In the genomic region with DNA sequence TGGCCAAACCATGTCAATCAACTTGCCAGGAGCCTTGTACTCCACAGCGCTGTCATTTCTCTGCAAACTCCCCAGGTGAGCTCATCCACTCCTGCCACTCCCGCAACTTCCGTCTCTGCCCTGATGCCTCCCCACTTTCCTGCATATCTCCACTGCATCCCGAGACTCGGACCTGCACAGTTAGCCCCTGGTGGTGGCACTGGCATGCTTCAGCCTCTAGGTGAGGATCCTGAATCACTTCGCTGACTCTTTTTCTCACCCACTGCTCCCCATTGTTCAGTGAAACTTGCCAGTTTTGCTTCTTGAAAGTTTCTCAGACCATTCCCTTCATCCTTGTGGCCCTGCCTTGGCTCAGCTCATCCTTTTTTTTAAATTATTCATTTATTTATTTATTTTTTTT, we compare ENCODE assay signal across 13 cellular contexts. TPM values are rescaled to one million over a fixed set of nuclear protein-coding genes. Genes with fewer than 3 reads are reported as not detected.
DNase-seq lines count a peak whose midpoint lies in the region; ATAC-seq, FAIRE-seq and TF ChIP-seq lines count a peak whose summit lies in the region.
"Had no signal": no experiment of that assay in that cellular context is flagged by ENCODE, and none has a peak within 500 bp of the region (broad histone marks: within the 10 kb centered on the region; RNA-seq: fewer than 3 reads in every experiment).

No MANE protein-coding gene starts in this region.

- H3K4me1 Mint-ChIP-seq in nephron progenitor cell: peaks cover 17% of the 10 kb centered on the region
- peaks cover 35% of the 10 kb centered on the region for H3K4me1 Mint-ChIP-seq in activated naive CD8-positive, alpha-beta T cell treated with anti-CD3 and anti-CD28 coated beads, Interleukin-2, amount 50 U/mL, for 24 hours

- TF ChIP-seq CTCF in GM06990 (IDR thresholded peaks at IDR 0.05; ENCODE audit: insufficient read depth, low read length, poor library complexity, severe bottlenecking) (peak; percentile 32), bronchial epithelial cell (IDR thresholded peaks at IDR 0.05; ENCODE audit: insufficient read depth, low read length, severe bottlenecking) (peak; percentile 39), nephron progenitor cell (IDR thresholded peaks at IDR 0.05) (peak; percentile 13)

- no peak for DNase-seq in GM06990 (ENCODE audit: extremely low read depth, insufficient read length)
- DNase-seq in HT1080 (ENCODE audit: low read depth): peak; percentile 24
- DNase-seq in bronchial epithelial cell (ENCODE audit: low read depth): no peak
- peak; percentile 23 for DNase-seq in nephron progenitor cell
- DNase-seq in cortex of kidney (lab: John Stamatoyannopoulos, UW): no peak
- DNase-seq in AG08396 (ENCODE audit: low spot score): no peak
- no peak for DNase-seq in activated naive CD8-positive, alpha-beta T cell treated with anti-CD3 and anti-CD28 coated beads, Interleukin-2, amount 50 U/mL, for 24 hours
- DNase-seq: activated CD4-positive, alpha-beta memory T cell treated with anti-CD3 and anti-CD28 coated beads for 36 hours; naive B cell; NCI-H510A; stimulated activated CD4-positive, alpha-beta T cell treated with anti-CD3 and anti-CD28 coated beads, Interleukin-12 subunit alpha, Interleukin-12 subunit beta, amount 100 ng/mL, for 4 hours had no signal

- no peak for ATAC-seq in activated naive CD8-positive, alpha-beta T cell treated with anti-CD3 and anti-CD28 coated beads, Interleukin-2, amount 50 U/mL, for 24 hours

- H3K4me3 ChIP-seq in GM06990 (replicated peaks; ENCODE audit: low read depth, low read length) (no peak overlapping the region), bronchial epithelial cell (ENCODE audit: low read depth, low read length) (no peak overlapping the region)

- no peaks in the 10 kb centered on the region for H3K36me3 Mint-ChIP-seq in nephron progenitor cell (ENCODE audit: low read depth)
- H3K36me3 Mint-ChIP-seq in activated naive CD8-positive, alpha-beta T cell treated with anti-CD3 and anti-CD28 coated beads, Interleukin-2, amount 50 U/mL, for 24 hours (ENCODE audit: low read depth): peaks cover 8% of the 10 kb centered on the region
- H3K36me3 Mint-ChIP-seq: naive B cell had no signal

- H3K27ac Mint-ChIP-seq in nephron progenitor cell: no peak overlapping the region
- no peak overlapping the region for H3K27ac Mint-ChIP-seq in activated naive CD8-positive, alpha-beta T cell treated with anti-CD3 and anti-CD28 coated beads, Interleukin-2, amount 50 U/mL, for 24 hours
- H3K27ac Mint-ChIP-seq: activated CD4-positive, alpha-beta memory T cell treated with anti-CD3 and anti-CD28 coated beads for 36 hours; naive B cell had no signal

- H3K27me3 ChIP-seq in GM06990 (replicated peaks; ENCODE audit: control insufficient read depth, insufficient read depth, low read length) (peaks cover 2% of the 10 kb centered on the region; the same call in 1 of the 2 replicates), bronchial epithelial cell (ENCODE audit: control insufficient read depth, insufficient read depth, low read length) (no peaks in the 10 kb centered on the region)

- no peak overlapping the region for H3K4me3 Mint-ChIP-seq in nephron progenitor cell
- H3K4me3 Mint-ChIP-seq in activated naive CD8-positive, alpha-beta T cell treated with anti-CD3 and anti-CD28 coated beads, Interleukin-2, amount 50 U/mL, for 24 hours: no peak overlapping the region
- H3K4me3 Mint-ChIP-seq: activated CD4-positive, alpha-beta memory T cell treated with anti-CD3 and anti-CD28 coated beads for 36 hours had no signal

- no peak for FAIRE-seq in bronchial epithelial cell (lab: Jason Lieb, UNC)
- FAIRE-seq: endometrium, G401.6 had no signal

- H3K36me3 ChIP-seq in GM06990 (ENCODE audit: control insufficient read depth, insufficient read depth, low read length): no peaks in the 10 kb centered on the region
- no peaks in the 10 kb centered on the region for H3K36me3 ChIP-seq in bronchial epithelial cell (ENCODE audit: control insufficient read depth, insufficient read depth, low read length)

- peaks cover 28% of the 10 kb centered on the region for H3K27me3 Mint-ChIP-seq in nephron progenitor cell (ENCODE audit: low read depth, poor library complexity)
- H3K27me3 Mint-ChIP-seq in activated naive CD8-positive, alpha-beta T cell treated with anti-CD3 and anti-CD28 coated beads, Interleukin-2, amount 50 U/mL, for 24 hours: peaks cover 2% of the 10 kb centered on the region

- no peaks in the 10 kb centered on the region for H3K9me3 Mint-ChIP-seq in nephron progenitor cell
- H3K9me3 Mint-ChIP-seq in activated naive CD8-positive, alpha-beta T cell treated with anti-CD3 and anti-CD28 coated beads, Interleukin-2, amount 50 U/mL, for 24 hours: no peaks in the 10 kb centered on the region
- H3K9me3 Mint-ChIP-seq: activated CD4-positive, alpha-beta memory T cell treated with anti-CD3 and anti-CD28 coated beads for 36 hours; naive B cell had no signal

RNA-seq across cellular contexts. Expression of gene CTU1, which starts 3.4 kb away (rescaled TPM):
- total RNA-seq in HT1080 (2014; rRNA removed; shearing (Covaris generic)): 26.5 and 32.3 TPM in 2 replicates
- 18.5 and 24.2 TPM in 2 replicates for polyA plus RNA-seq in HT1080 (2015; cell fraction: cytosol; rRNA removed)
- 29.1 and 39.0 TPM in 2 replicates for polyA plus RNA-seq in HT1080 (2015; cell fraction: nucleus; rRNA removed)
- 7.3 and 7.6 TPM in 2 replicates for total RNA-seq in bronchial epithelial cell

RNA-seq across cellular contexts. Expression of gene SIGLEC9, which starts 13.1 kb away (rescaled TPM):
- 0.67 and 1.4 TPM in 2 replicates for total RNA-seq in HT1080 (2014; rRNA removed; shearing (Covaris generic))
- 0.31 and 0.66 TPM in 2 replicates for polyA plus RNA-seq in HT1080 (2015; cell fraction: cytosol; rRNA removed)
- 0.80 and 1.3 TPM in 2 replicates for polyA plus RNA-seq in HT1080 (2015; cell fraction: nucleus; rRNA removed)
- total RNA-seq in bronchial epithelial cell: not detected in 2 replicates

RNA-seq across cellular contexts. Expression of gene KLK14, which starts 28.9 kb away (rescaled TPM):
- not detected in 2 replicates for total RNA-seq in HT1080 (2014; rRNA removed; shearing (Covaris generic))
- polyA plus RNA-seq in HT1080 (2015; cell fraction: cytosol; rRNA removed): not detected in 2 replicates
- 0.28 TPM in 1 of 2 replicates, not detected in the other for polyA plus RNA-seq in HT1080 (2015; cell fraction: nucleus; rRNA removed)
- not detected in 2 replicates for total RNA-seq in bronchial epithelial cell

RNA-seq across cellular contexts. Expression of gene SIGLEC7, which starts 30.5 kb away (rescaled TPM):
- not detected in 2 replicates for total RNA-seq in HT1080 (2014; rRNA removed; shearing (Covaris generic))
- 0.07 TPM in 1 of 2 replicates, not detected in the other for polyA plus RNA-seq in HT1080 (2015; cell fraction: cytosol; rRNA removed)
- not detected in 2 replicates for polyA plus RNA-seq in HT1080 (2015; cell fraction: nucleus; rRNA removed)
- total RNA-seq in bronchial epithelial cell: not detected in 2 replicates
- total RNA-seq: activated CD4-positive, alpha-beta memory T cell treated with anti-CD3 and anti-CD28 coated beads for 36 hours had no signal

RNA-seq across cellular contexts. Expression of gene KLK13, which starts 46.7 kb away (rescaled TPM):
- not detected in 2 replicates for total RNA-seq in HT1080 (2014; rRNA removed; shearing (Covaris generic))
- polyA plus RNA-seq in HT1080 (2015; cell fraction: cytosol; rRNA removed): not detected in 2 replicates
- not detected in 2 replicates for polyA plus RNA-seq in HT1080 (2015; cell fraction: nucleus; rRNA removed)
- total RNA-seq in bronchial epithelial cell: 0.26 and 0.51 TPM in 2 replicates
- total RNA-seq: activated CD4-positive, alpha-beta memory T cell treated with anti-CD3 and anti-CD28 coated beads for 36 hours had no signal

Comparison
In these comparisons a context has a peak if more than half of its experiments do, and no peak if none do; other contexts are left out.
1. DNase-seq: peak in HT1080 (single experiment) and nephron progenitor cell (single experiment); none in GM06990 (single experiment), bronchial epithelial cell (single experiment), cortex of kidney (single experiment), AG08396 (single experiment) and activated naive CD8-positive, alpha-beta T cell treated with anti-CD3 and anti-CD28 coated beads, Interleukin-2, amount 50 U/mL, for 24 hours (single experiment).
2. Peak in every context shown above with its lines, with median percentiles within 50 percentile points of each other: CTCF ChIP-seq.